ENCODE assay signal across 18 cellular contexts in the genomic region with DNA sequence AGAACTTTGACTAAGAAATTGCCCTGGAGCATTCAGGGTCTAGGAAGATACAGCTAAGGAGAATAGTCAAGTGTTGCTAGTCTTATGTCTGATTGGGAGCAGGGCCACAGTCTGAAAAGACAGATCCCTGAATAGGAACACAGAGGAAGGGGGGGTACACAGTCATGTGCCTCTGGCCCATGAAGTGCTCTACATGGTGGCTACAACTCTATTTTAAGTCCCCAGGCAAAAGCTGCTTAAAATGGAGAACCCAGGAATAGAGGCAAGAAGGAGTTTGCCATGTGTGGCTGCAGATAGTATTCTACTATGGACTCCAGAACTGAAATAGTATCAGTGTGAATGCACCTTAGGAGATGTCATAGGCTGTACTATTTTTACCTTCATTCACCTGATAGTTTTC.
DNase-seq lines count a peak whose midpoint lies in the region; ATAC-seq and TF ChIP-seq lines count a peak whose summit lies in the region.
"Had no signal": no experiment of that assay in that cellular context is flagged by ENCODE, and none has a peak within 500 bp of the region (broad histone marks: within the 10 kb centered on the region; RNA-seq: fewer than 3 reads in every experiment).

No MANE protein-coding gene starts in this region.

- H3K36me3 ChIP-seq in left ventricle myocardium inferior (no peaks in the 10 kb centered on the region), psoas muscle (ENCODE audit: insufficient read depth in 1 of 2, low read depth in 1 of 2) (peaks cover 6 to 23% of the 10 kb centered on the region in 2 donors), aorta (ENCODE audit: control insufficient read depth in 1 of 2, insufficient read depth in 2 of 2, low read length in 1 of 2) (peaks cover 3 to 7% of the 10 kb centered on the region in 2 donors)
- H3K36me3 ChIP-seq: BE2C, Peyer's patch, SJSA1 had no signal

- H3K27me3 ChIP-seq in left ventricle myocardium inferior (ENCODE audit: low read depth): no peaks in the 10 kb centered on the region
- H3K27me3 ChIP-seq in psoas muscle (ENCODE audit: insufficient read depth in 3 of 3, low read length in 2 of 3): no peaks in the 10 kb centered on the region
- H3K27me3 ChIP-seq in aorta (ENCODE audit: control insufficient read depth in 1 of 2, insufficient read depth in 2 of 2, low read length in 1 of 2): no peaks in the 10 kb centered on the region
- H3K27me3 ChIP-seq: BE2C, Peyer's patch, SJSA1 had no signal

- H3K9me3 ChIP-seq in left ventricle myocardium inferior (replicated peaks): no peaks in the 10 kb centered on the region
- no peaks in the 10 kb centered on the region for H3K9me3 ChIP-seq in psoas muscle
- H3K9me3 ChIP-seq in aorta (ENCODE audit: control insufficient read depth, low read length): no peaks in the 10 kb centered on the region
- H3K9me3 ChIP-seq: BE2C, Peyer's patch, SJSA1 had no signal

- peak; percentile 93 for ATAC-seq in Right ventricle myocardium inferior
- ATAC-seq in psoas muscle: peak; percentile 72 to 96 (median 92)
- ATAC-seq in aorta (ENCODE audit: low FRiP score): peak; percentile 44

- TF ChIP-seq CTCF in left ventricle myocardium inferior (IDR thresholded peaks at IDR 0.05; ENCODE audit: borderline replicate concordance) (no peak), psoas muscle (IDR thresholded peaks at IDR 0.05) (no peak)

- H3K4me1 ChIP-seq in left ventricle myocardium inferior (peaks cover 71% of the 10 kb centered on the region), psoas muscle (peaks cover 25% of the 10 kb centered on the region), aorta (ENCODE audit: control insufficient read depth in 1 of 2, insufficient read depth in 2 of 2, low read length in 2 of 2) (peaks cover 4 to 8% of the 10 kb centered on the region in 2 donors)
- H3K4me1 ChIP-seq: BE2C, Peyer's patch had no signal

- DNase-seq in Right ventricle myocardium inferior (ENCODE audit: missing footprints) (no peak), left ventricle myocardium inferior (peak; percentile 33), psoas muscle (no peak), aorta (no peak), HK-2 (ENCODE audit: unreplicated experiment) (no peak), NCI-H446 treated with DMSO at 0.1 percent for 48 hours (lab: John Stamatoyannopoulos, UW) (no peak), NCI-H524 (lab: John Stamatoyannopoulos, UW) (no peak)
- DNase-seq: BE2C; DMS53; GDM1; Kasumi-1; NCI-H1417 treated with DMSO at 0.1 percent for 48 hours; NCI-H187; NCI-H510A; NCI-H774; NK-92 treated with Interleukin-12 subunit alpha and Interleukin-12 subunit beta, amount 100 ng/mL, for 24 hours; Peyer's patch had no signal

- H3K27ac ChIP-seq in left ventricle myocardium inferior (replicated peaks) (peak overlapping the region; percentile 85), psoas muscle (peak overlapping the region; percentile 66), aorta (ENCODE audit: low read depth in 1 of 2, low read length in 2 of 2) (no peak overlapping the region)
- H3K27ac ChIP-seq: Peyer's patch, SJSA1 had no signal

- intact Hi-C loops in Right ventricle myocardium inferior (cut with DNase I): loop anchor here (5.0 to 10.0 kb wide), 2 partner anchors 96 to 243 kb away; no protein-coding TSS in a partner anchor
- intact Hi-C loops in left ventricle myocardium inferior (cut with micrococcal nuclease): no loop called here
- intact Hi-C loops in psoas muscle (cut with DNase I): no loop called here
- intact Hi-C loops in aorta (cut with DNase I): loop anchor here (10.0 kb wide), 2 partner anchors 96 to 246 kb away; no protein-coding TSS in a partner anchor

- H3K4me3 ChIP-seq in left ventricle myocardium inferior (no peak overlapping the region), psoas muscle (no peak overlapping the region), aorta (ENCODE audit: low read length in 2 of 2) (no peak overlapping the region)
- H3K4me3 ChIP-seq: Peyer's patch, SJSA1 had no signal

Comparison
In these comparisons a context has a peak if more than half of its experiments do, and no peak if none do; other contexts are left out.
1. intact Hi-C loops: an anchor here in Right ventricle myocardium inferior (5.0 to 10.0 kb wide) and aorta (10.0 kb wide); none called in left ventricle myocardium inferior and psoas muscle.
2. H3K27ac ChIP-seq: peak in left ventricle myocardium inferior (single experiment) and psoas muscle (single experiment); none in aorta (0 of 2).
3. Peak in every context shown above with its lines, with median percentiles within 50 percentile points of each other: ATAC-seq.